Comparison of ENCODE assay signal across 18 cellular contexts in genomic region chr12:50564948-50565297, GRCh38.
DNase-seq lines count a peak whose midpoint lies in the region; ATAC-seq lines count a peak whose summit lies in the region.
"Had no signal": no experiment of that assay in that cellular context is flagged by ENCODE, and none has a peak within 500 bp of the region (broad histone marks: within the 10 kb centered on the region; RNA-seq: fewer than 3 reads in every experiment).

No MANE protein-coding gene starts in this region.

- no peaks in the 10 kb centered on the region for H3K36me3 ChIP-seq in CD4-positive, CD25-positive, alpha-beta regulatory T cell (ENCODE audit: control insufficient read depth, insufficient read depth, low read length)
- H3K36me3 ChIP-seq: SJSA1 had no signal

- no peaks in the 10 kb centered on the region for H3K27me3 Mint-ChIP-seq in CD4-positive, CD25-positive, alpha-beta regulatory T cell
- no peaks in the 10 kb centered on the region for H3K27me3 Mint-ChIP-seq in T-helper 17 cell
- no peaks in the 10 kb centered on the region for H3K27me3 Mint-ChIP-seq in memory B cell
- no peaks in the 10 kb centered on the region for H3K27me3 Mint-ChIP-seq in stimulated activated memory B cell treated with anti-CD40 and anti-IgM and Interleukin-4, amounts not matched to agents 10 μg/mL and 1 μg/mL and 100 μg/mL, for 72 hours
- H3K27me3 Mint-ChIP-seq: CD4-positive, alpha-beta T cell had no signal

- DNase-seq in CD4-positive, CD25-positive, alpha-beta regulatory T cell, result no peak
- DNase-seq in T-helper 17 cell (no peak), memory B cell (ENCODE audit: low spot score in 2 of 2) (no peak), AG08396 (ENCODE audit: low spot score) (no peak), NCI-H1436 (lab: John Stamatoyannopoulos, UW) (no peak), NCI-H1930 (lab: John Stamatoyannopoulos, UW) (no peak)
- DNase-seq: CD4-positive, alpha-beta T cell; DMS153; GF-D8; H7; NCI-H1417 treated with DMSO at 0.1 percent for 48 hours; NCI-H2029 treated with DMSO at 0.1 percent for 48 hours; NCI-H2171; NCI-H446; NCI-H526 treated with DMSO at 0.1 percent for 48 hours had no signal

- no peak for ATAC-seq in CD4-positive, CD25-positive, alpha-beta regulatory T cell (ENCODE audit: low read depth in 2 of 2)
- ATAC-seq in T-helper 17 cell (no peak), memory B cell (ENCODE audit: low read depth) (no peak)
- ATAC-seq in stimulated activated memory B cell treated with anti-CD40 and anti-IgM and Interleukin-4, amounts not matched to agents 10 μg/mL and 1 μg/mL and 100 μg/mL, for 72 hours, result no peak
- ATAC-seq: Panc1 had no signal

- peaks cover 0 to 1% (median 0%) of the 10 kb centered on the region in 7 donors for H3K9me3 Mint-ChIP-seq in CD4-positive, CD25-positive, alpha-beta regulatory T cell
- H3K9me3 Mint-ChIP-seq in memory B cell, result no peaks in the 10 kb centered on the region
- H3K9me3 Mint-ChIP-seq in stimulated activated memory B cell treated with anti-CD40 and anti-IgM and Interleukin-4, amounts not matched to agents 10 μg/mL and 1 μg/mL and 100 μg/mL, for 72 hours, result no peaks in the 10 kb centered on the region
- H3K9me3 Mint-ChIP-seq: CD4-positive, alpha-beta T cell had no signal

- peaks cover 8% of the 10 kb centered on the region for H3K36me3 Mint-ChIP-seq in CD4-positive, CD25-positive, alpha-beta regulatory T cell
- no peaks in the 10 kb centered on the region for H3K36me3 Mint-ChIP-seq in T-helper 17 cell (ENCODE audit: low read depth)
- H3K36me3 Mint-ChIP-seq in memory B cell, result peaks cover 4% of the 10 kb centered on the region
- no peaks in the 10 kb centered on the region for H3K36me3 Mint-ChIP-seq in stimulated activated memory B cell treated with anti-CD40 and anti-IgM and Interleukin-4, amounts not matched to agents 10 μg/mL and 1 μg/mL and 100 μg/mL, for 72 hours

- no peaks in the 10 kb centered on the region for H3K27me3 ChIP-seq in CD4-positive, CD25-positive, alpha-beta regulatory T cell (ENCODE audit: control insufficient read depth, insufficient read depth, low read length)
- H3K27me3 ChIP-seq: SJSA1 had no signal

- H3K4me1 ChIP-seq in CD4-positive, CD25-positive, alpha-beta regulatory T cell (ENCODE audit: control insufficient read depth, insufficient read depth, low read length, poor library complexity, severe bottlenecking), result peaks cover 11% of the 10 kb centered on the region

- peaks cover 33 to 78% (median 54%) of the 10 kb centered on the region in 4 donors for H3K4me1 Mint-ChIP-seq in CD4-positive, CD25-positive, alpha-beta regulatory T cell
- peaks cover 24% of the 10 kb centered on the region for H3K4me1 Mint-ChIP-seq in T-helper 17 cell
- peaks cover 40% of the 10 kb centered on the region for H3K4me1 Mint-ChIP-seq in memory B cell
- peaks cover 66% of the 10 kb centered on the region for H3K4me1 Mint-ChIP-seq in stimulated activated memory B cell treated with anti-CD40 and anti-IgM and Interleukin-4, amounts not matched to agents 10 μg/mL and 1 μg/mL and 100 μg/mL, for 72 hours

- H3K27ac ChIP-seq in CD4-positive, CD25-positive, alpha-beta regulatory T cell (ENCODE audit: insufficient read depth, low read length, poor library complexity, severe bottlenecking), result no peak overlapping the region
- H3K27ac ChIP-seq: SJSA1 had no signal

- peak overlapping the region in 1 of 4 donors; percentile 18 for H3K4me3 Mint-ChIP-seq in CD4-positive, CD25-positive, alpha-beta regulatory T cell
- no peak overlapping the region for H3K4me3 Mint-ChIP-seq in T-helper 17 cell
- no peak overlapping the region for H3K4me3 Mint-ChIP-seq in memory B cell
- H3K4me3 Mint-ChIP-seq in stimulated activated memory B cell treated with anti-CD40 and anti-IgM and Interleukin-4, amounts not matched to agents 10 μg/mL and 1 μg/mL and 100 μg/mL, for 72 hours, result no peak overlapping the region
- H3K4me3 Mint-ChIP-seq: CD4-positive, alpha-beta T cell had no signal

- H3K27ac Mint-ChIP-seq in CD4-positive, CD25-positive, alpha-beta regulatory T cell, result peak overlapping the region in 2 of 3 donors; percentile 19 to 60
- peak overlapping the region; percentile 14 for H3K27ac Mint-ChIP-seq in T-helper 17 cell
- peak overlapping the region; percentile 67 for H3K27ac Mint-ChIP-seq in memory B cell
- peak overlapping the region; percentile 50 for H3K27ac Mint-ChIP-seq in stimulated activated memory B cell treated with anti-CD40 and anti-IgM and Interleukin-4, amounts not matched to agents 10 μg/mL and 1 μg/mL and 100 μg/mL, for 72 hours

- H3K4me3 ChIP-seq in CD4-positive, CD25-positive, alpha-beta regulatory T cell (ENCODE audit: low read depth, low read length), result no peak overlapping the region
- H3K4me3 ChIP-seq: SJSA1 had no signal

- no peaks in the 10 kb centered on the region for H3K9me3 ChIP-seq in CD4-positive, CD25-positive, alpha-beta regulatory T cell (ENCODE audit: control insufficient read depth in 2 of 2, low read length in 2 of 2)
- H3K9me3 ChIP-seq in T-helper 17 cell (ENCODE audit: control insufficient read depth, low read length, poor library complexity, severe bottlenecking), result no peaks in the 10 kb centered on the region
- H3K9me3 ChIP-seq: SJSA1 had no signal

Comparison
In these comparisons a context has a peak if more than half of its experiments do, and no peak if none do; other contexts are left out.
1. H3K27ac Mint-ChIP-seq: peak in every context shown above with its lines; median percentile 67 in memory B cell; 50 in stimulated activated memory B cell treated with anti-CD40 and anti-IgM and Interleukin-4, amounts not matched to agents 10 μg/mL and 1 μg/mL and 100 μg/mL, for 72 hours; 40 in CD4-positive, CD25-positive, alpha-beta regulatory T cell; 14 in T-helper 17 cell.